ENCODE assay signal across 18 cellular contexts in genomic region chr13:84816567-84817133, GRCh38.
A peak's percentile ranks its signal among the peaks of the same experiment; 100 is the strongest.
DNase-seq lines count a peak whose midpoint lies in the region; TF ChIP-seq lines count a peak whose summit lies in the region.
"Had no signal": no experiment of that assay in that cellular context is flagged by ENCODE, and none has a peak within 500 bp of the region (broad histone marks: within the 10 kb centered on the region; RNA-seq: fewer than 3 reads in every experiment).

No MANE protein-coding gene starts in this region.

- H2BK15ac ChIP-seq in H9 (ENCODE audit: low read depth, low read length): no peak overlapping the region

- no peaks in the 10 kb centered on the region for H3K27me3 Mint-ChIP-seq in H9 (ENCODE audit: low read depth)
- H3K27me3 Mint-ChIP-seq: B cell; CD4-positive, CD25-positive, alpha-beta regulatory T cell had no signal

- no peak overlapping the region for H3K23ac ChIP-seq in H9 (ENCODE audit: insufficient read length, low read depth, low read length)

- no peaks in the 10 kb centered on the region for H3K36me3 Mint-ChIP-seq in H9 (ENCODE audit: insufficient read depth in 1 of 3, low read depth in 3 of 3)
- H3K36me3 Mint-ChIP-seq: CD4-positive, CD25-positive, alpha-beta regulatory T cell; CD8-positive, alpha-beta T cell had no signal

- H4K91ac ChIP-seq in H9 (ENCODE audit: insufficient read length, low read depth, low read length): no peak overlapping the region

- no peaks in the 10 kb centered on the region for H3K79me1 ChIP-seq in H9 (ENCODE audit: insufficient read depth, low read depth, low read length, poor library complexity, severe bottlenecking)

- H3K27me3 ChIP-seq in H9 (ENCODE audit: insufficient read depth, low read length) (no peaks in the 10 kb centered on the region), GM23248 (replicated peaks; ENCODE audit: insufficient read depth) (no peaks in the 10 kb centered on the region)
- H3K27me3 ChIP-seq: BLaER1 had no signal

- H3K79me2 ChIP-seq in H9 (ENCODE audit: insufficient read depth, low read length): no peaks in the 10 kb centered on the region
- H3K79me2 ChIP-seq in GM23248 (ENCODE audit: insufficient read depth): no peaks in the 10 kb centered on the region

- no peak overlapping the region for H2AK5ac ChIP-seq in H9 (ENCODE audit: insufficient read length, low read length)

- no peaks in the 10 kb centered on the region for H3K9me3 ChIP-seq in H9 (ENCODE audit: control insufficient read depth, low read depth, low read length)
- H3K9me3 ChIP-seq in GM23248 (ENCODE audit: low read depth): no peaks in the 10 kb centered on the region
- H3K9me3 ChIP-seq: BLaER1, Caco-2 had no signal

- no peak overlapping the region for H3K14ac ChIP-seq in H9 (ENCODE audit: insufficient read depth, low read length)

- H3K9me3 Mint-ChIP-seq in H9: peaks cover 0 to 2% of the 10 kb centered on the region in 2 experiments; a peak in 2 of 5 replicates
- H3K9me3 Mint-ChIP-seq: CD8-positive, alpha-beta T cell had no signal

- no peak overlapping the region for H3K4me2 ChIP-seq in H9 (ENCODE audit: insufficient read depth, insufficient read length, low read length)
- no peak overlapping the region for H3K4me2 ChIP-seq in GM23248 (ENCODE audit: unreplicated experiment)
- H3K4me2 ChIP-seq: BLaER1 had no signal

- H3K27ac ChIP-seq in H9 (ENCODE audit: insufficient read length, low read depth, low read length): no peak overlapping the region
- H3K27ac ChIP-seq in GM23248: no peak overlapping the region
- H3K27ac ChIP-seq: BLaER1, C4-2B had no signal

- no peak overlapping the region for H3K4ac ChIP-seq in H9 (ENCODE audit: low read depth, low read length)

- no peak overlapping the region for H4K8ac ChIP-seq in H9 (replicated peaks; ENCODE audit: insufficient read length, low read depth, low read length)

- H4K20me1 ChIP-seq in H9 (ENCODE audit: control insufficient read depth, insufficient read depth, insufficient read length) (no peaks in the 10 kb centered on the region), GM23248 (ENCODE audit: insufficient read depth) (no peaks in the 10 kb centered on the region)
- H4K20me1 ChIP-seq: BLaER1 had no signal

- no peaks in the 10 kb centered on the region for H3K36me3 ChIP-seq in GM23248 (ENCODE audit: low read depth)
- H3K36me3 ChIP-seq: BLaER1 had no signal

- POLR2A ChIA-PET in HEK293T (lab: Yijun Ruan, JAX): no interaction called here

- H3T11ph ChIP-seq in H9 (ENCODE audit: low read length): no peak overlapping the region

- H3K18ac ChIP-seq in H9 (ENCODE audit: insufficient read length, low read depth, low read length): no peak overlapping the region

- peaks cover 7 to 8% of the 10 kb centered on the region in 2 experiments for H3K4me1 Mint-ChIP-seq in H9
- H3K4me1 Mint-ChIP-seq: B cell; CD4-positive, CD25-positive, alpha-beta regulatory T cell had no signal

- H3K4me3 Mint-ChIP-seq in H9: no peak overlapping the region
- H3K4me3 Mint-ChIP-seq: B cell; CD4-positive, CD25-positive, alpha-beta regulatory T cell; CD8-positive, alpha-beta T cell had no signal

- no peak overlapping the region for H2AFZ ChIP-seq in H9 (ENCODE audit: low read length)
- H2AFZ ChIP-seq in GM23248: no peak overlapping the region

- no peak overlapping the region for H2BK120ac ChIP-seq in H9 (ENCODE audit: low read depth, low read length, poor library complexity, severe bottlenecking)

- peak overlapping the region in 2 of 3 experiments; percentile 12 to 54; a peak in 3 of 7 replicates for H3K27ac Mint-ChIP-seq in H9
- H3K27ac Mint-ChIP-seq: B cell; CD4-positive, CD25-positive, alpha-beta regulatory T cell; CD8-positive, alpha-beta T cell had no signal

- CTCF ChIA-PET in HEK293T (lab: Yijun Ruan, JAX): no interaction called here

- DNase-seq in H9: no peak
- DNase-seq in HEK293T (ENCODE audit: extremely low spot score): no peak
- peak; percentile 55 for DNase-seq in left kidney (ENCODE audit: low read depth, low spot score)
- DNase-seq in NCI-H524 (lab: John Stamatoyannopoulos, UW): no peak
- DNase-seq in AML-193 (lab: John Stamatoyannopoulos, UW): no peak
- no peak for DNase-seq in GM23248
- DNase-seq: Caco-2; CD4-positive, CD25-positive, alpha-beta regulatory T cell; CD8-positive, alpha-beta T cell; DMS153; EL; GDM1; GOT3; H7 had no signal

- H3K9ac ChIP-seq in H9 (ENCODE audit: extremely low read depth, insufficient read length, low read length) (no peak overlapping the region), GM23248 (no peak overlapping the region)
- H3K9ac ChIP-seq: BLaER1 had no signal

- in situ Hi-C loops in GM23248 (cut with MboI): no loop called here

- WGBS in H9 (ENCODE audit: extremely low coverage, insufficient read length, low lambda C conversion rate): no CpG with 5 or more reads among the region's 4 CpGs
- WGBS in GM23248 (ENCODE audit: low coverage in 1 of 2, low lambda C conversion rate in 2 of 2, missing lambda C conversion rate in 2 of 2), 2 experiments: 6 to 7% methylated on average over 4 of the region's 4 CpGs

- TF ChIP-seq CTCF in H9 (conservative IDR thresholded peaks at IDR 0.05): no peak

- no peaks in the 10 kb centered on the region for H3K9me2 ChIP-seq in GM23248 (ENCODE audit: insufficient read depth)

- H3K23me2 ChIP-seq in H9 (ENCODE audit: insufficient read length, low read depth, low read length, poor library complexity, severe bottlenecking): no peaks in the 10 kb centered on the region

- H3K4me3 ChIP-seq in GM23248: no peak overlapping the region
- H3K4me3 ChIP-seq: BLaER1, GM12878 had no signal

- H2BK12ac ChIP-seq in H9 (ENCODE audit: insufficient read length, low read depth, low read length): no peak overlapping the region

- no peak overlapping the region for H4K5ac ChIP-seq in H9 (ENCODE audit: insufficient read length, low read depth, low read length)

- no peaks in the 10 kb centered on the region for H3F3A ChIP-seq in GM23248 (ENCODE audit: insufficient read depth)

- H3K4me1 ChIP-seq in H9 (ENCODE audit: insufficient read depth, low read length) (peaks cover 6% of the 10 kb centered on the region; the same call in 1 of the 2 replicates), GM23248 (ENCODE audit: insufficient read depth) (no peaks in the 10 kb centered on the region)
- H3K4me1 ChIP-seq: BLaER1, Caco-2 had no signal

- H2BK20ac ChIP-seq in H9 (ENCODE audit: low read depth, low read length, poor library complexity, severe bottlenecking): no peak overlapping the region

- no peak overlapping the region for H3K56ac ChIP-seq in H9 (ENCODE audit: insufficient read length, low read depth, low read length)

- no peak overlapping the region for H2BK5ac ChIP-seq in H9 (ENCODE audit: insufficient read length, low read length)

TF ChIP-seq in HEK293T, 16 proteins besides CTCF, POLR2A, EP300 and RAD21:
- TF ChIP-seq ARNT (IDR thresholded peaks at IDR 0.05): no peak
- TF ChIP-seq ZNF384 (IDR thresholded peaks at IDR 0.05): no peak
- TF ChIP-seq FOXK2 (IDR thresholded peaks at IDR 0.05): peak; percentile 58; the same call in 1 of the 2 replicates
- no peak for TF ChIP-seq FOXA1 (IDR thresholded peaks at IDR 0.05)
- TF ChIP-seq, protein P1, sequence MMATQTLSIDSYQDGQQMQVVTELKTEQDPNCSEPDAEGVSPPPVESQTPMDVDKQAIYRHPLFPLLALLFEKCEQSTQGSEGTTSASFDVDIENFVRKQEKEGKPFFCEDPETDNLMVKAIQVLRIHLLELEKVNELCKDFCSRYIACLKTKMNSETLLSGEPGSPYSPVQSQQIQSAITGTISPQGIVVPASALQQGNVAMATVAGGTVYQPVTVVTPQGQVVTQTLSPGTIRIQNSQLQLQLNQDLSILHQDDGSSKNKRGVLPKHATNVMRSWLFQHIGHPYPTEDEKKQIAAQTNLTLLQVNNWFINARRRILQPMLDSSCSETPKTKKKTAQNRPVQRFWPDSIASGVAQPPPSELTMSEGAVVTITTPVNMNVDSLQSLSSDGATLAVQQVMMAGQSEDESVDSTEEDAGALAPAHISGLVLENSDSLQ (IDR thresholded peaks at IDR 0.05): peak; percentile 90
- no peak for TF ChIP-seq FOXM1 (IDR thresholded peaks at IDR 0.05; ENCODE audit: borderline replicate concordance)
- TF ChIP-seq L3MBTL2 (conservative IDR thresholded peaks at IDR 0.05): no peak
- TF ChIP-seq HDGF (IDR thresholded peaks at IDR 0.05; ENCODE audit: borderline replicate concordance): no peak
- no peak; the same call in 1 of the 2 replicates for TF ChIP-seq CTBP1 (IDR thresholded peaks at IDR 0.05; ENCODE audit: borderline replicate concordance)
- TF ChIP-seq LEF1 (IDR thresholded peaks at IDR 0.05; ENCODE audit: borderline replicate concordance): peak; percentile 64; the same call in 1 of the 2 replicates
